In genomic region chr14:20346713-20347112, GRCh38 we compare ENCODE assay signal across 25 cellular contexts.
"Had no signal": no experiment of that assay in that cellular context is flagged by ENCODE, and none has a peak within 500 bp of the region (broad histone marks: within the 10 kb centered on the region; RNA-seq: fewer than 3 reads in every experiment).

No MANE protein-coding gene starts in this region.

- H3K27ac Mint-ChIP-seq: dendritic cell treated with granulocyte-macrophage colony-stimulating factor and Interleukin-4, amounts not matched to agents 40 ng/mL and 50 ng/mL, for 4 days; effector memory CD8-positive, alpha-beta T cell; endodermal cell; mesothelial cell of epicardium; naive B cell had no signal

- H3K36me3 ChIP-seq: colonic mucosa had no signal

- H3K9me3 Mint-ChIP-seq: dendritic cell treated with granulocyte-macrophage colony-stimulating factor and Interleukin-4, amounts not matched to agents 40 ng/mL and 50 ng/mL, for 4 days; effector memory CD8-positive, alpha-beta T cell; endodermal cell; mesothelial cell of epicardium; naive B cell had no signal

- H3K27ac ChIP-seq: colonic mucosa, epithelial cell of prostate, esophagus squamous epithelium, gastrocnemius medialis, heart right ventricle, left lung, lower lobe of right lung had no signal

- H3K36me3 Mint-ChIP-seq: naive B cell had no signal

- H3K9me3 ChIP-seq: colonic mucosa, esophagus squamous epithelium, gastrocnemius medialis, heart right ventricle, left lung, lower lobe of right lung, mucosa of descending colon had no signal

- H3K4me3 ChIP-seq: colonic mucosa, esophagus squamous epithelium, gastrocnemius medialis, heart right ventricle, left lung, lower lobe of right lung, mucosa of descending colon had no signal

- DNase-seq: colonic mucosa; cortex of kidney; effector CD8-positive, alpha-beta T cell; effector memory CD8-positive, alpha-beta T cell; endodermal cell; erythroblast; esophagus squamous epithelium; foreskin fibroblast; foreskin melanocyte; gastrocnemius medialis; glutamatergic neuron; head of caudate nucleus; heart right ventricle; hippocampal formation; left cardiac atrium; left lung; left ventricle myocardium superior; lower lobe of right lung; mesenchymal stem cell; mucosa of descending colon; naive B cell had no signal

- ATAC-seq: effector memory CD8-positive, alpha-beta T cell; esophagus mucosa; gastrocnemius medialis; heart right ventricle; left cardiac atrium; left lung; left ventricle myocardium superior; lower lobe of right lung; mucosa of descending colon had no signal

- H3K27me3 Mint-ChIP-seq: dendritic cell treated with granulocyte-macrophage colony-stimulating factor and Interleukin-4, amounts not matched to agents 40 ng/mL and 50 ng/mL, for 4 days; effector memory CD8-positive, alpha-beta T cell; naive B cell had no signal

- H3K4me3 Mint-ChIP-seq: dendritic cell treated with granulocyte-macrophage colony-stimulating factor and Interleukin-4, amounts not matched to agents 40 ng/mL and 50 ng/mL, for 4 days; effector memory CD8-positive, alpha-beta T cell; endodermal cell; mesothelial cell of epicardium had no signal

- H3K4me1 ChIP-seq: colonic mucosa had no signal
